ENCODE assay signal across 14 cellular contexts in the genomic region with DNA sequence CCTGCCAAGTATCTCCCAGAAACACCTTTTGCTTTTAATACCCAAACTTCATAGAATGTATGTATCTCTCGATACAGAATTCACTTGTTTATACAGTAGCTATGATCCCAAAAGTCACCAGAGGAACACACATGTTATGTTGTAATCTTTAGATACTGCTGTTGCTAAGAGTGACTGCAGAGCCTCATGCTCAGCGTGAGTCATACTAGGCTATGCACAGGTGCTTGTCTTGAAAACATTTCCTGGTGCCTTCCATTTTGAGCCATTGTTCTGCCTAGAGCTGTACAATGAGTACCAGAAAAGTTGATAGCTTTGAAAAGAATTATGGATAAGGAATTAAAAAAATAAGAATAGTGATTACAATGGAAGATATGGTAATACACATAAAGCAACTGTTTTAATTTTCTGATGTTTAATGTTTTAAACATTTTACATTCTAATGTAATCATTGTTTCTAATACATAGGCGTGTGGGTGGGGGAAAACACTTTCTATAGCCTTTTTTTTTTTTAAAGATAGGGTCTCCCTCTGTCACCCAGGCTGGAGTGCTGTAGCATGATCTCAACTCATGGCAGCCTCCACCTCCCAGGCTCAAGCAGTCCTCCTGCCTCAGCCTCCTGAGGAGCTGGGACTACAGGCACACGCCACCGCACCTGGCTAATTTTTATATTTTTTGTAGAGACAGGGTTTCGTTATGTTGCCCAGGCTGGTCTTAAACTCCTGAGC.
DNase-seq lines count a peak whose midpoint lies in the region; ATAC-seq and TF ChIP-seq lines count a peak whose summit lies in the region.
"Had no signal": no experiment of that assay in that cellular context is flagged by ENCODE, and none has a peak within 500 bp of the region (broad histone marks: within the 10 kb centered on the region; RNA-seq: fewer than 3 reads in every experiment).

No MANE protein-coding gene starts in this region.

- H3K4me3 Mint-ChIP-seq in H9, result no peak overlapping the region
- H3K4me3 Mint-ChIP-seq: CD4-positive, alpha-beta T cell had no signal

- H3K4me2 ChIP-seq in H9 (ENCODE audit: insufficient read depth, insufficient read length, low read length), result no peak overlapping the region

- no peak for ATAC-seq in GM21360 (IDR thresholded peaks at IDR 0.05; ENCODE audit: unreplicated experiment)

- H2BK12ac ChIP-seq in H9 (ENCODE audit: insufficient read length, low read depth, low read length), result no peak overlapping the region

- no peak overlapping the region for H4K8ac ChIP-seq in H9 (replicated peaks; ENCODE audit: insufficient read length, low read depth, low read length)

- H3K23ac ChIP-seq in H9 (ENCODE audit: insufficient read length, low read depth, low read length), result no peak overlapping the region

- no peaks in the 10 kb centered on the region for H4K20me1 ChIP-seq in H9 (ENCODE audit: control insufficient read depth, insufficient read depth, insufficient read length)

- H3K23me2 ChIP-seq in H9 (ENCODE audit: insufficient read length, low read depth, low read length, poor library complexity, severe bottlenecking), result no peaks in the 10 kb centered on the region

- H2BK15ac ChIP-seq in H9 (ENCODE audit: low read depth, low read length), result no peak overlapping the region

- no peaks in the 10 kb centered on the region for H3K27me3 ChIP-seq in H9 (ENCODE audit: insufficient read depth, low read length)
- peaks cover 0 to 13% (median 0%) of the 10 kb centered on the region in 45 donors for H3K27me3 ChIP-seq in dorsolateral prefrontal cortex

- H3K27ac ChIP-seq in H9 (ENCODE audit: insufficient read length, low read depth, low read length), result peak overlapping the region; percentile 49
- H3K27ac ChIP-seq in dorsolateral prefrontal cortex, result no peak overlapping the region

- H2BK5ac ChIP-seq in H9 (ENCODE audit: insufficient read length, low read length), result no peak overlapping the region

- H3K9me3 Mint-ChIP-seq in H9, result peaks cover 8 to 15% of the 10 kb centered on the region in 2 experiments
- H3K9me3 Mint-ChIP-seq: activated naive CD4-positive, alpha-beta T cell treated with anti-CD3 and anti-CD28 coated beads, Interleukin-2, amount 50 U/mL, for 72 hours; CD4-positive, alpha-beta T cell had no signal

- peaks cover 4 to 24% (median 12%) of the 10 kb centered on the region in 3 experiments; a peak in 6 of 7 replicates for H3K36me3 Mint-ChIP-seq in H9 (ENCODE audit: insufficient read depth in 1 of 3, low read depth in 3 of 3)
- H3K36me3 Mint-ChIP-seq: activated naive CD4-positive, alpha-beta T cell treated with anti-CD3 and anti-CD28 coated beads, Interleukin-2, amount 50 U/mL, for 72 hours had no signal

- H3K18ac ChIP-seq in H9 (ENCODE audit: insufficient read length, low read depth, low read length), result no peak overlapping the region

- no peak overlapping the region for H4K91ac ChIP-seq in H9 (ENCODE audit: insufficient read length, low read depth, low read length)

- peak overlapping the region; percentile 29 to 92 (median 87); a peak in 6 of 7 replicates for H3K27ac Mint-ChIP-seq in H9
- H3K27ac Mint-ChIP-seq: activated naive CD4-positive, alpha-beta T cell treated with anti-CD3 and anti-CD28 coated beads, Interleukin-2, amount 50 U/mL, for 72 hours; CD4-positive, alpha-beta T cell had no signal

- no peak overlapping the region for H3K14ac ChIP-seq in H9 (ENCODE audit: insufficient read depth, low read length)

- TF ChIP-seq CTCF in H9 (conservative IDR thresholded peaks at IDR 0.05), result no peak
- no peak for TF ChIP-seq CTCF in dorsolateral prefrontal cortex (IDR thresholded peaks at IDR 0.05 in 54 of 56, conservative IDR thresholded peaks at IDR 0.05 in 2 of 56; ENCODE audit: low read depth in 1 of 56, partially characterized antibody in 56 of 56)

- H3K9me3 ChIP-seq in H9 (ENCODE audit: control insufficient read depth, low read depth, low read length), result no peaks in the 10 kb centered on the region

- no peak overlapping the region for H2BK20ac ChIP-seq in H9 (ENCODE audit: low read depth, low read length, poor library complexity, severe bottlenecking)

- intact Hi-C loops in dorsolateral prefrontal cortex (cut with DNase I), result no loop called here

- H2AK5ac ChIP-seq in H9 (ENCODE audit: insufficient read length, low read length), result no peak overlapping the region

- H3K4ac ChIP-seq in H9 (ENCODE audit: low read depth, low read length), result no peak overlapping the region

- H3K9ac ChIP-seq in H9 (ENCODE audit: extremely low read depth, insufficient read length, low read length), result no peak overlapping the region

- H3K4me1 Mint-ChIP-seq in H9, result peaks cover 34% of the 10 kb centered on the region in 2 experiments

- H3K79me1 ChIP-seq in H9 (ENCODE audit: insufficient read depth, low read depth, low read length, poor library complexity, severe bottlenecking), result no peaks in the 10 kb centered on the region

- peaks cover 4% of the 10 kb centered on the region; the same call in 1 of the 2 replicates for H3K4me1 ChIP-seq in H9 (ENCODE audit: insufficient read depth, low read length)

- no peak for TF ChIP-seq POLR2A in erythroblast (IDR thresholded peaks at IDR 0.05; ENCODE audit: low read length)

- no peak overlapping the region for H4K5ac ChIP-seq in H9 (ENCODE audit: insufficient read length, low read depth, low read length)

- no peak overlapping the region for H2AFZ ChIP-seq in H9 (ENCODE audit: low read length)

- no peaks in the 10 kb centered on the region for H3K79me2 ChIP-seq in H9 (ENCODE audit: insufficient read depth, low read length)

- H3K4me3 ChIP-seq in dorsolateral prefrontal cortex, result no peak overlapping the region

- no peak overlapping the region for H3K56ac ChIP-seq in H9 (ENCODE audit: insufficient read length, low read depth, low read length)

- no peak overlapping the region for H3T11ph ChIP-seq in H9 (ENCODE audit: low read length)

- H3K27me3 Mint-ChIP-seq in H9 (ENCODE audit: low read depth), result no peaks in the 10 kb centered on the region

- H2BK120ac ChIP-seq in H9 (ENCODE audit: low read depth, low read length, poor library complexity, severe bottlenecking), result no peak overlapping the region

- DNase-seq in H9 (no peak), NCI-H69 (lab: John Stamatoyannopoulos, UW) (peak; percentile 12), erythroblast (lab: John Stamatoyannopoulos, UW) (peak; percentile 2 to 18), renal cortical epithelial cell (ENCODE audit: low read depth) (peak; percentile 92), NCI-H774 (lab: John Stamatoyannopoulos, UW) (no peak), GF-D8 (lab: John Stamatoyannopoulos, UW) (no peak), dorsolateral prefrontal cortex (no peak)
- DNase-seq: CD4-positive, alpha-beta T cell; GOT3; KBM-7; NCI-H2171; RPMI8226 had no signal

- no CpG with 5 or more reads among the region's 6 CpGs for WGBS in H9 (ENCODE audit: extremely low coverage, insufficient read length, low lambda C conversion rate)

Comparison
In these comparisons a context has a peak if more than half of its experiments do, and no peak if none do; other contexts are left out.
1. DNase-seq: peak in NCI-H69 (single experiment), erythroblast (2 of 2) and renal cortical epithelial cell (single experiment); none in H9 (single experiment), NCI-H774 (single experiment), GF-D8 (single experiment) and dorsolateral prefrontal cortex (0 of 10).